Comparison of ENCODE assay signal across 9 cellular contexts in genomic region chrX:72128881-72129280, GRCh38. TPM values are rescaled to one million over a fixed set of nuclear protein-coding genes. Genes with fewer than 3 reads are reported as not detected.
DNase-seq lines count a peak whose midpoint lies in the region; ATAC-seq and TF ChIP-seq lines count a peak whose summit lies in the region.
"Had no signal": no experiment of that assay in that cellular context is flagged by ENCODE, and none has a peak within 500 bp of the region (broad histone marks: within the 10 kb centered on the region; RNA-seq: fewer than 3 reads in every experiment).

No MANE protein-coding gene starts in this region.

- H3K4me3 Mint-ChIP-seq in type B pancreatic cell, result peak overlapping the region; percentile 73

- H3K27ac Mint-ChIP-seq in type B pancreatic cell, result peak overlapping the region; percentile 48

- TF ChIP-seq CTCF in cardiac muscle cell (IDR thresholded peaks at IDR 0.05; ENCODE audit: low read depth, low read length) (peak; percentile 38), fibroblast of mammary gland (conservative IDR thresholded peaks at IDR 0.05; ENCODE audit: control insufficient read depth, insufficient read depth, low read depth, low read length) (peak; percentile 48), type B pancreatic cell (conservative IDR thresholded peaks at IDR 0.05) (peak; percentile 55), colonic mucosa (IDR thresholded peaks at IDR 0.05) (no peak)

- H3K4me1 ChIP-seq in cardiac muscle cell (ENCODE audit: low read depth), result peaks cover 21% of the 10 kb centered on the region
- no peaks in the 10 kb centered on the region for H3K4me1 ChIP-seq in colonic mucosa

- H3K4me3 ChIP-seq in cardiac muscle cell (no peak overlapping the region), fibroblast of mammary gland (ENCODE audit: control insufficient read depth, low read depth, low read length) (no peak overlapping the region), colonic mucosa (no peak overlapping the region)

- peaks cover 24% of the 10 kb centered on the region for H3K4me1 Mint-ChIP-seq in type B pancreatic cell (ENCODE audit: unreplicated experiment)

- intact Hi-C loops in left cardiac atrium (cut with DNase I), result loop anchor here in 1 of 2 donors (5.0 kb wide), 1 partner anchor 132 kb away; no protein-coding TSS in a partner anchor
- intact Hi-C loops in colonic mucosa (cut with DNase I), result loop anchor here (5.0 kb wide), 2 partner anchors 112 to 132 kb away; no protein-coding TSS in a partner anchor

- H3K36me3 Mint-ChIP-seq in type B pancreatic cell, result peaks cover 19% of the 10 kb centered on the region

- DNase-seq in cardiac muscle cell (ENCODE audit: low read depth in 1 of 2, low spot score in 1 of 2) (peak; percentile 28 to 65), left cardiac atrium (no peak), NCI-H69 (lab: John Stamatoyannopoulos, UW) (peak; percentile 26), fibroblast of mammary gland (ENCODE audit: low read depth) (peak; percentile 18), type B pancreatic cell (ENCODE audit: extremely low spot score, unreplicated experiment) (no peak), colonic mucosa (no peak), NCI-H2171 treated with DMSO at 0.1 percent for 48 hours (lab: John Stamatoyannopoulos, UW) (no peak)

- H3K27ac ChIP-seq in cardiac muscle cell (no peak overlapping the region), colonic mucosa (no peak overlapping the region)
- H3K27ac ChIP-seq: epithelial cell of prostate had no signal

- H3K9me3 ChIP-seq in cardiac muscle cell (ENCODE audit: low read depth), result no peaks in the 10 kb centered on the region
- H3K9me3 ChIP-seq in colonic mucosa, result no peaks in the 10 kb centered on the region

- no peak overlapping the region for H3K9ac ChIP-seq in colonic mucosa (ENCODE audit: low read depth in 2 of 2, low read length in 2 of 2)

- H3K27me3 ChIP-seq in cardiac muscle cell (no peaks in the 10 kb centered on the region), colonic mucosa (peaks cover 13% of the 10 kb centered on the region)

- no peaks in the 10 kb centered on the region for H3K36me3 ChIP-seq in cardiac muscle cell
- no peaks in the 10 kb centered on the region for H3K36me3 ChIP-seq in colonic mucosa

- H3K27me3 Mint-ChIP-seq in type B pancreatic cell, result peaks cover 5% of the 10 kb centered on the region

- peaks cover 13% of the 10 kb centered on the region for H3K9me3 Mint-ChIP-seq in type B pancreatic cell

- ATAC-seq in left cardiac atrium (no peak), GM19324 (IDR thresholded peaks at IDR 0.05; ENCODE audit: low FRiP score, unreplicated experiment) (no peak)

RNA-seq across cellular contexts. Expression of gene RTL5, which starts 2.8 kb away (rescaled TPM):
- total RNA-seq in cardiac muscle cell (9.0 and 11.6 TPM in 2 replicates), left cardiac atrium (1 to 10 TPM; 2.7 to 3.9 TPM), type B pancreatic cell (ENCODE audit: low replicate concordance) (16.1 and 21.9 TPM in 2 replicates), colonic mucosa (1 to 10 TPM; 1.2 to 2.1 TPM)
- 8.3 and 10.4 TPM in 2 replicates for polyA plus RNA-seq in cardiac muscle cell

RNA-seq across cellular contexts. Expression of gene PIN4, which starts 52.7 kb away (rescaled TPM):
- 21.1 and 21.6 TPM in 2 replicates for total RNA-seq in cardiac muscle cell
- polyA plus RNA-seq in cardiac muscle cell, result 44.8 and 63.7 TPM in 2 replicates
- total RNA-seq in left cardiac atrium, result 1 to 10 TPM; 9.1 to 9.2 TPM
- total RNA-seq in type B pancreatic cell (ENCODE audit: low replicate concordance), result 12.3 and 17.4 TPM in 2 replicates
- 10 to 100 TPM in 1 of 2 donors, 1 to 10 TPM in 1; 8.2 to 10.4 TPM for total RNA-seq in colonic mucosa

Comparison
In these comparisons a context has a peak if more than half of its experiments do, and no peak if none do; other contexts are left out.
1. DNase-seq: peak in cardiac muscle cell (2 of 2), NCI-H69 (single experiment) and fibroblast of mammary gland (single experiment); none in left cardiac atrium (single experiment), type B pancreatic cell (single experiment), colonic mucosa (single experiment) and NCI-H2171 treated with DMSO at 0.1 percent for 48 hours (single experiment).